In the genomic region with DNA sequence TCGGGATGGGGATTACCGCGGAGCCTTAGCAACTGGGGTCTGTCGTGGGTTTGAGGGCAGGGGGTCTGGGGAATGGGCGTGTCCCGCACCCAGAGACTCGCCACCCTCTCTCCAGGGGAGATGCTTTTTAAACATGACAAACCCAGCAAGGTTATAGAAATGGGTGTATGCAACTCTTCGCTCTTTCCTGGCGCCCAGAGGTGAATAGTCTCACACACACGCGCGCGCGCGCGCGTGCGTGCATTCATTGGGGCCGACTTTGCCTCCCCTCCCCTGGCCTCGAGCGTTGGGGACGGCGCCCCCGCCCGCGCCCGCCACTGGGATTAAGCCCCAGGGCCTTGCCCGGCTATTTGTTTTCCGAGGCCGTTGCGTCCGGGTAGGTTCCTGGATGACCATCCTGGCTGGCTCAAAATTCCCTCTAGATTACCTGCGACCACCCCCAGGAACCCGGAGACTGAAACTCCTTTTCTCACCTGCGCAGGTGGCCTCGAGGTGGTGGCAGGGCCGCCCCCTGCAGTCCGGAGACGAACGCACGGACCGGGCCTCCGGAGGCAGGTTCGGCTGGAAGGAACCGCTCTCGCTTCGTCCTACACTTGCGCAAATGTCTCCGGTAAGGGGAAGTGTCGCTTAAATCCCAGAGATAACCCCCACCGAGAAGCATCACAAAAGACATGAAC, we compare ENCODE assay signal across 8 cellular contexts. TPM values are rescaled to one million over a fixed set of nuclear protein-coding genes. Genes with fewer than 3 reads are reported as not detected.
DNase-seq lines count a peak whose midpoint lies in the region; ATAC-seq and TF ChIP-seq lines count a peak whose summit lies in the region.

No MANE protein-coding gene starts in this region.

- DNase-seq in Karpas-422, result peak; percentile 67
- peak; percentile 32 for DNase-seq in activated CD4-positive, CD25-positive, alpha-beta regulatory T cell treated with anti-CD3 and anti-CD28 coated beads, Interleukin-2, amount 50 U/mL, for 72 hours
- peak; percentile 71 for DNase-seq in ecto neural progenitor cell (ENCODE audit: low spot score)
- DNase-seq in mesothelial cell of epicardium (ENCODE audit: low spot score in 2 of 2, unreplicated experiment in 2 of 2), result peak in 1 of 2 experiments; percentile 43
- DNase-seq in uterus, result no peak
- no peak for DNase-seq in cerebellar nuclear complex (lab: John Stamatoyannopoulos, UW)

- peak overlapping the region; percentile 87 for H3K4me2 ChIP-seq in Karpas-422 (ENCODE audit: low read depth, low read length, poor library complexity, severe bottlenecking)

- H3K27me3 ChIP-seq in Karpas-422 (ENCODE audit: low read length) (no peaks in the 10 kb centered on the region), uterus (peaks cover 3 to 11% of the 10 kb centered on the region in 2 donors)

- H3K36me3 ChIP-seq in Karpas-422 (ENCODE audit: insufficient read depth, low read length) (no peaks in the 10 kb centered on the region), uterus (no peaks in the 10 kb centered on the region)

- no peak for TF ChIP-seq POLR2A in uterus (IDR thresholded peaks at IDR 0.05)

- H3K4me3 ChIP-seq in Karpas-422 (ENCODE audit: low read length) (peak overlapping the region; percentile 94), uterus (peak overlapping the region; percentile 22 to 43)

- no peaks in the 10 kb centered on the region for H3K9me3 ChIP-seq in Karpas-422 (ENCODE audit: low read length)
- no peaks in the 10 kb centered on the region for H3K9me3 ChIP-seq in uterus

- H3K27ac ChIP-seq in C4-2B (peak overlapping the region; percentile 49), Karpas-422 (ENCODE audit: low read length) (peak overlapping the region; percentile 52), uterus (no peak overlapping the region)

- TF ChIP-seq CTCF in C4-2B (conservative IDR thresholded peaks at IDR 0.05), result no peak
- no peak for TF ChIP-seq CTCF in mesothelial cell of epicardium (IDR thresholded peaks at IDR 0.05; ENCODE audit: unreplicated experiment)
- no peak for TF ChIP-seq CTCF in uterus (IDR thresholded peaks at IDR 0.05)

- H3K36me3 Mint-ChIP-seq in mesothelial cell of epicardium, result peaks cover 1% of the 10 kb centered on the region

- no peaks in the 10 kb centered on the region for H3K9me2 ChIP-seq in Karpas-422 (replicated peaks; ENCODE audit: insufficient read depth, low read length)

- H3K9ac ChIP-seq in Karpas-422 (ENCODE audit: low read length), result peak overlapping the region; percentile 85

- H3K4me3 Mint-ChIP-seq in mesothelial cell of epicardium, result peak overlapping the region; percentile 78

- H2AFZ ChIP-seq in Karpas-422 (ENCODE audit: low read length), result peak overlapping the region; percentile 91

- no peaks in the 10 kb centered on the region for H3K9me3 Mint-ChIP-seq in mesothelial cell of epicardium

- peaks cover 24% of the 10 kb centered on the region for H3K79me2 ChIP-seq in Karpas-422 (ENCODE audit: low read length)

- peaks cover 3% of the 10 kb centered on the region for H3K4me1 Mint-ChIP-seq in mesothelial cell of epicardium

- peaks cover 61% of the 10 kb centered on the region for H3K27me3 Mint-ChIP-seq in mesothelial cell of epicardium (ENCODE audit: low read depth)

- no peaks in the 10 kb centered on the region for H4K20me1 ChIP-seq in Karpas-422 (ENCODE audit: insufficient read depth, low read depth, low read length)

- peak; percentile 6 for ATAC-seq in GM19463 (IDR thresholded peaks at IDR 0.05; ENCODE audit: unreplicated experiment)

- intact Hi-C loops in uterus (cut with DNase I; ENCODE audit: low total_unique reads), result no loop called here

- H3K27ac Mint-ChIP-seq in mesothelial cell of epicardium, result no peak overlapping the region

- H3K4me1 ChIP-seq in Karpas-422 (ENCODE audit: low read length) (peaks cover 31% of the 10 kb centered on the region), uterus (no peaks in the 10 kb centered on the region)

RNA-seq across cellular contexts. Expression of a gene that starts 0.8 kb away (rescaled TPM):
- 67.6 and 94.6 TPM in 2 replicates for total RNA-seq in Karpas-422 (2014; rRNA removed; shearing (Covaris generic); ENCODE audit: low replicate concordance)
- total RNA-seq in mesothelial cell of epicardium (0.44 to 1.0 TPM (median 0.45 TPM) in 3 replicates), uterus (10 to 100 TPM in 1 of 4 donors, 1 to 10 TPM in 2, not detected in 1; 2.6 to 21.0 (median 8.6) TPM)

Comparison
In these comparisons a context has a peak if more than half of its experiments do, and no peak if none do; other contexts are left out.
1. H3K27ac ChIP-seq: peak in C4-2B (single experiment) and Karpas-422 (single experiment); none in uterus (0 of 2).
2. DNase-seq: peak in Karpas-422 (single experiment), activated CD4-positive, CD25-positive, alpha-beta regulatory T cell treated with anti-CD3 and anti-CD28 coated beads, Interleukin-2, amount 50 U/mL, for 72 hours (single experiment) and ecto neural progenitor cell (single experiment); none in uterus (0 of 2) and cerebellar nuclear complex (0 of 2).